Comparison of ENCODE assay signal across 22 cellular contexts in the genomic region with DNA sequence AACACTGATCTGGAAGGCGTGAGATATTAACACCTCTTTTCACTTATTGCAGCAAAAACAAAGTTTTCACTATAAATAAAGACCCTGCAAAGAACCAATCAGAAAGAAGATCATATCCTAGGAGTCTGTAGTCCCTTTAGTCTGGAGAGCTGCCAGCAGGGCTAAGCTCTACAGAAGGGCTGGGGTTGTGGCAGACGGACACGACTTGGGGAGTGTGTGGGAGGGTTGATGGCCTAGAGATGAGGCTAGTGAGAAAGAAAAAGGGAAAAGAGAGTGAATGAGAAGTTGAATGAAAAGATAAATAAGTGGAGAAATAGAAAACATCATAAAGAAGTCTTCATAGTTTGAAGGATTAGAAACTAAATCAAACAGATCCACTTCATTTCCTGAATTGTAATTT. TPM values are rescaled to one million over a fixed set of nuclear protein-coding genes. Genes with fewer than 3 reads are reported as not detected.
DNase-seq lines count a peak whose midpoint lies in the region; ATAC-seq and TF ChIP-seq lines count a peak whose summit lies in the region.
"Had no signal": no experiment of that assay in that cellular context is flagged by ENCODE, and none has a peak within 500 bp of the region (broad histone marks: within the 10 kb centered on the region; RNA-seq: fewer than 3 reads in every experiment).

No MANE protein-coding gene starts in this region.

- peaks cover 19% of the 10 kb centered on the region for H3K9me3 Mint-ChIP-seq in T-helper 2 cell treated with Interferon-gamma antibody and Interleukin-4, amounts not matched to agents 5 μg/mL and 100 μg/mL, for 36 hours
- peaks cover 9% of the 10 kb centered on the region for H3K9me3 Mint-ChIP-seq in activated T-helper 1 cell treated with anti-CD3 and anti-CD28 coated beads, Interleukin-12 subunit alpha, Interleukin-12 subunit beta, Interleukin-2, Interleukin-4 antibody, amounts not matched to agents 30 ng/mL and 10 ng/mL and 1 ng/mL, durations not matched to agents 14 hours and 24 hours and 36 hours
- H3K9me3 Mint-ChIP-seq in naive thymus-derived CD4-positive, alpha-beta T cell, result peaks cover 0 to 14% (median 0%) of the 10 kb centered on the region in 11 donors

- POLR2A ChIA-PET in naive thymus-derived CD4-positive, alpha-beta T cell (lab: Charles Lee), result interaction anchor here (0.6 to 15.2 kb wide), 5 partner anchors 10 to 83 kb away, joined by 3 to 183 read pairs (median 6); partner anchors contain the start of gene SKAP1

- no peaks in the 10 kb centered on the region for H3K9me3 ChIP-seq in naive thymus-derived CD4-positive, alpha-beta T cell (ENCODE audit: control insufficient read depth in 2 of 3, low read length in 3 of 3)
- H3K9me3 ChIP-seq: right atrium auricular region, transverse colon had no signal

- H3K27me3 ChIP-seq in KMS-11 (ENCODE audit: insufficient read depth, low read depth), result no peaks in the 10 kb centered on the region
- H3K27me3 ChIP-seq in naive thymus-derived CD4-positive, alpha-beta T cell (ENCODE audit: control insufficient read depth in 2 of 2, insufficient read depth in 2 of 2, low read length in 2 of 2), result no peaks in the 10 kb centered on the region
- H3K27me3 ChIP-seq: right atrium auricular region had no signal

- peak overlapping the region; percentile 98 for H3K27ac ChIP-seq in KMS-11
- peak overlapping the region; percentile 63 for H3K27ac ChIP-seq in naive thymus-derived CD4-positive, alpha-beta T cell (ENCODE audit: low read depth, low read length)
- H3K27ac ChIP-seq: C4-2B, right atrium auricular region, transverse colon had no signal

- no peaks in the 10 kb centered on the region for H3K36me3 ChIP-seq in KMS-11 (ENCODE audit: insufficient read depth)
- no peaks in the 10 kb centered on the region for H3K36me3 ChIP-seq in naive thymus-derived CD4-positive, alpha-beta T cell (ENCODE audit: control insufficient read depth in 2 of 3, insufficient read depth in 3 of 3, low read length in 3 of 3)
- H3K36me3 ChIP-seq: right atrium auricular region, transverse colon had no signal

- no peaks in the 10 kb centered on the region for H4K20me1 ChIP-seq in KMS-11 (ENCODE audit: insufficient read depth)

- no peak for ATAC-seq in naive thymus-derived CD4-positive, alpha-beta T cell
- no peak for ATAC-seq in HG02981 (IDR thresholded peaks at IDR 0.05; ENCODE audit: unreplicated experiment)
- ATAC-seq: HCT116 had no signal

- H3K79me2 ChIP-seq in KMS-11 (ENCODE audit: insufficient read depth, low read depth), result no peaks in the 10 kb centered on the region

- peaks cover 77% of the 10 kb centered on the region for H3K4me1 Mint-ChIP-seq in T-helper 2 cell treated with Interferon-gamma antibody and Interleukin-4, amounts not matched to agents 5 μg/mL and 100 μg/mL, for 36 hours (ENCODE audit: low read depth)
- peaks cover 72% of the 10 kb centered on the region for H3K4me1 Mint-ChIP-seq in activated T-helper 1 cell treated with anti-CD3 and anti-CD28 coated beads, Interleukin-12 subunit alpha, Interleukin-12 subunit beta, Interleukin-2, Interleukin-4 antibody, amounts not matched to agents 30 ng/mL and 10 ng/mL and 1 ng/mL, durations not matched to agents 14 hours and 24 hours and 36 hours (ENCODE audit: low read depth)
- peaks cover 69 to 98% (median 96%) of the 10 kb centered on the region in 7 donors for H3K4me1 Mint-ChIP-seq in naive thymus-derived CD4-positive, alpha-beta T cell

- H3K4me1 ChIP-seq in KMS-11 (ENCODE audit: low read depth, poor library complexity, severe bottlenecking), result peaks cover 76% of the 10 kb centered on the region
- peaks cover 73 to 92% of the 10 kb centered on the region in 2 donors for H3K4me1 ChIP-seq in naive thymus-derived CD4-positive, alpha-beta T cell (ENCODE audit: control insufficient read depth in 2 of 2, insufficient read depth in 2 of 2, low read length in 2 of 2)
- H3K4me1 ChIP-seq: right atrium auricular region had no signal

- in situ Hi-C loops in KBM-7 (cut with MboI; ENCODE audit: low pct_unique_long_range_greater_than_20kb, low sequenced_read_pairs), result no loop called here

- CTCF ChIA-PET in naive thymus-derived CD4-positive, alpha-beta T cell (lab: Charles Lee), result interaction anchor here (0.6 to 1.8 kb wide), 2 partner anchors 14 to 68 kb away, joined by 3 to 4 read pairs; no protein-coding TSS in a partner anchor

- H3K4me2 ChIP-seq in KMS-11, result peak overlapping the region; percentile 97

- no peaks in the 10 kb centered on the region for H3K27me3 Mint-ChIP-seq in T-helper 2 cell treated with Interferon-gamma antibody and Interleukin-4, amounts not matched to agents 5 μg/mL and 100 μg/mL, for 36 hours (ENCODE audit: low read depth)
- H3K27me3 Mint-ChIP-seq in activated T-helper 1 cell treated with anti-CD3 and anti-CD28 coated beads, Interleukin-12 subunit alpha, Interleukin-12 subunit beta, Interleukin-2, Interleukin-4 antibody, amounts not matched to agents 30 ng/mL and 10 ng/mL and 1 ng/mL, durations not matched to agents 14 hours and 24 hours and 36 hours (ENCODE audit: insufficient read depth), result no peaks in the 10 kb centered on the region
- no peaks in the 10 kb centered on the region for H3K27me3 Mint-ChIP-seq in naive thymus-derived CD4-positive, alpha-beta T cell

- H3K36me3 Mint-ChIP-seq in T-helper 2 cell treated with Interferon-gamma antibody and Interleukin-4, amounts not matched to agents 5 μg/mL and 100 μg/mL, for 36 hours (ENCODE audit: low read depth), result peaks cover 19% of the 10 kb centered on the region
- peaks cover 15% of the 10 kb centered on the region for H3K36me3 Mint-ChIP-seq in activated T-helper 1 cell treated with anti-CD3 and anti-CD28 coated beads, Interleukin-12 subunit alpha, Interleukin-12 subunit beta, Interleukin-2, Interleukin-4 antibody, amounts not matched to agents 30 ng/mL and 10 ng/mL and 1 ng/mL, durations not matched to agents 14 hours and 24 hours and 36 hours (ENCODE audit: low read depth)
- H3K36me3 Mint-ChIP-seq in naive thymus-derived CD4-positive, alpha-beta T cell, result peaks cover 0 to 27% (median 0%) of the 10 kb centered on the region in 5 donors

- H2AFZ ChIP-seq in KMS-11 (ENCODE audit: low read depth), result no peak overlapping the region; the same call in 1 of the 2 replicates

- DNase-seq in T-helper 2 cell treated with Interferon-gamma antibody and Interleukin-4, amounts not matched to agents 5 μg/mL and 100 μg/mL, for 36 hours (ENCODE audit: low spot score), result no peak
- no peak for DNase-seq in T-helper 2 cell
- DNase-seq in activated T-helper 1 cell treated with anti-CD3 and anti-CD28 coated beads, Interleukin-12 subunit alpha, Interleukin-12 subunit beta, Interleukin-2, Interleukin-4 antibody, amounts not matched to agents 30 ng/mL and 10 ng/mL and 1 ng/mL, durations not matched to agents 14 hours and 24 hours and 36 hours (ENCODE audit: low spot score), result no peak
- no peak for DNase-seq in naive thymus-derived CD4-positive, alpha-beta T cell
- DNase-seq in KBM-7, result no peak
- DNase-seq in H4 (ENCODE audit: low spot score), result no peak
- DNase-seq: activated CD4-positive, alpha-beta T cell treated with anti-CD3 and anti-CD28 coated beads for 48 hours; foreskin melanocyte; midbrain; NCI-H1930; NCI-H510A; occipital lobe; SIG-M5; stimulated activated naive CD4-positive, alpha-beta T cell; T1000; transverse colon had no signal

- no peak overlapping the region for H3K9ac ChIP-seq in KMS-11

- intact Hi-C loops in activated T-helper 1 cell treated with anti-CD3 and anti-CD28 coated beads, Interleukin-12 subunit alpha, Interleukin-12 subunit beta, Interleukin-2, Interleukin-4 antibody, amounts not matched to agents 30 ng/mL and 10 ng/mL and 1 ng/mL, durations not matched to agents 14 hours and 24 hours and 36 hours (cut with micrococcal nuclease), result no loop called here
- intact Hi-C loops in naive thymus-derived CD4-positive, alpha-beta T cell (cut with micrococcal nuclease), result no loop called here

- H3K4me3 ChIP-seq in KMS-11 (IDR thresholded peaks at IDR 0.05; ENCODE audit: insufficient read depth, low read depth, low read length), result no peak overlapping the region
- H3K4me3 ChIP-seq in naive thymus-derived CD4-positive, alpha-beta T cell (ENCODE audit: low read length), result no peak overlapping the region
- H3K4me3 ChIP-seq: right atrium auricular region, transverse colon had no signal

- peak overlapping the region; percentile 59 for H3K4me3 Mint-ChIP-seq in T-helper 2 cell treated with Interferon-gamma antibody and Interleukin-4, amounts not matched to agents 5 μg/mL and 100 μg/mL, for 36 hours
- H3K4me3 Mint-ChIP-seq in activated T-helper 1 cell treated with anti-CD3 and anti-CD28 coated beads, Interleukin-12 subunit alpha, Interleukin-12 subunit beta, Interleukin-2, Interleukin-4 antibody, amounts not matched to agents 30 ng/mL and 10 ng/mL and 1 ng/mL, durations not matched to agents 14 hours and 24 hours and 36 hours, result no peak overlapping the region
- H3K4me3 Mint-ChIP-seq in naive thymus-derived CD4-positive, alpha-beta T cell, result peak overlapping the region; percentile 22 to 86 (median 56)

- no peak for TF ChIP-seq CTCF in KMS-11 (conservative IDR thresholded peaks at IDR 0.05; ENCODE audit: low read depth, low read length)

- H3K27ac Mint-ChIP-seq in T-helper 2 cell treated with Interferon-gamma antibody and Interleukin-4, amounts not matched to agents 5 μg/mL and 100 μg/mL, for 36 hours, result peak overlapping the region; percentile 86
- peak overlapping the region; percentile 67 for H3K27ac Mint-ChIP-seq in activated T-helper 1 cell treated with anti-CD3 and anti-CD28 coated beads, Interleukin-12 subunit alpha, Interleukin-12 subunit beta, Interleukin-2, Interleukin-4 antibody, amounts not matched to agents 30 ng/mL and 10 ng/mL and 1 ng/mL, durations not matched to agents 14 hours and 24 hours and 36 hours
- H3K27ac Mint-ChIP-seq in naive thymus-derived CD4-positive, alpha-beta T cell, result peak overlapping the region; percentile 31 to 96 (median 80)

RNA-seq across cellular contexts. Expression of gene SKAP1, which starts 8.6 kb away (rescaled TPM):
- 48.7 and 51.9 TPM in 2 replicates for total RNA-seq in activated T-helper 1 cell treated with anti-CD3 and anti-CD28 coated beads, Interleukin-12 subunit alpha, Interleukin-12 subunit beta, Interleukin-2, Interleukin-4 antibody, amounts not matched to agents 30 ng/mL and 10 ng/mL and 1 ng/mL, durations not matched to agents 14 hours and 24 hours and 36 hours
- total RNA-seq in naive thymus-derived CD4-positive, alpha-beta T cell, result 100 to 1,000 TPM in 4 of 5 experiments, 10 to 100 TPM in 1; 99.3 to 117 (median 109) TPM
- 100 to 1,000 TPM; 254 to 289 TPM for polyA plus RNA-seq in naive thymus-derived CD4-positive, alpha-beta T cell
- total RNA-seq in H4 (2014; rRNA removed; shearing (Covaris generic)), result not detected in 2 replicates
- total RNA-seq: astrocyte, right atrium auricular region had no signal

Comparison
In these comparisons a context has a peak if more than half of its experiments do, and no peak if none do; other contexts are left out.
1. RNA of gene SKAP1, which starts 8.6 kb away (total RNA-seq): 99.3 to 117 TPM in naive thymus-derived CD4-positive, alpha-beta T cell and 48.7 to 51.9 TPM in activated T-helper 1 cell treated with anti-CD3 and anti-CD28 coated beads, Interleukin-12 subunit alpha, Interleukin-12 subunit beta, Interleukin-2, Interleukin-4 antibody, amounts not matched to agents 30 ng/mL and 10 ng/mL and 1 ng/mL, durations not matched to agents 14 hours and 24 hours and 36 hours; not detected in H4; every median in the first group is over 10 times any median in the second.
2. Peak in every context shown above with its lines, with median percentiles within 50 percentile points of each other: H3K27ac Mint-ChIP-seq.